1 cellular context compared by ENCODE assay signal in genomic region chr1:180343931-180344406, GRCh38.
A peak's percentile ranks its signal among the peaks of the same experiment; 100 is the strongest.
TF ChIP-seq lines count a peak whose summit lies in the region.

No MANE protein-coding gene starts in this region.

TF ChIP-seq in HEK293, 187 proteins besides CTCF, POLR2A, EP300 and RAD21 (continued from another document):
- peak; percentile 99 for TF ChIP-seq PRDM6 (tag by site-specific recombination; IDR thresholded peaks at IDR 0.05)
- TF ChIP-seq FEZF1 (tag by site-specific recombination; IDR thresholded peaks at IDR 0.05): peak; percentile 93
- TF ChIP-seq ZBTB17 (tag by site-specific recombination; IDR thresholded peaks at IDR 0.05): peak; percentile 68
- TF ChIP-seq ZNF10 (tag by site-specific recombination; IDR thresholded peaks at IDR 0.05): 0 out of 2 replicates have a peak, but pooled peaks have one; percentile 8
